16 cellular contexts compared by ENCODE assay signal in genomic region chr4:23837366-23837765, GRCh38. TPM values are rescaled to one million over a fixed set of nuclear protein-coding genes. Genes with fewer than 3 reads are reported as not detected.
"Had no signal": no experiment of that assay in that cellular context is flagged by ENCODE, and none has a peak within 500 bp of the region (broad histone marks: within the 10 kb centered on the region; RNA-seq: fewer than 3 reads in every experiment).

No MANE protein-coding gene starts in this region.

- DNase-seq: effector memory CD4-positive, alpha-beta T cell; kidney glomerular epithelial cell; lower lobe of right lung; midbrain; nucleus accumbens; ovary; spleen; stimulated activated CD4-positive, alpha-beta T cell treated with anti-CD3 and anti-CD28 coated beads, Interleukin-15, amount 100 ng/mL, for 24 hours; stimulated activated CD4-positive, alpha-beta T cell treated with anti-CD3 and anti-CD28 coated beads, Interleukin-1b, Interleukin-23, amount 100 ng/mL, for 48 hours; stimulated activated CD4-positive, alpha-beta T cell treated with anti-CD3 and anti-CD28 coated beads, Interleukin-4, amount 100 ng/mL, for 24 hours; tibial artery; upper lobe of left lung had no signal

- H3K79me2 ChIP-seq: hepatocyte had no signal

- H2AFZ ChIP-seq: hepatocyte, neural progenitor cell had no signal

- H3K27me3 ChIP-seq: hepatocyte, neural progenitor cell, ovary, spleen, tibial artery, upper lobe of left lung had no signal

- H3K9me3 ChIP-seq: lower lobe of right lung, ovary, spleen, tibial artery, upper lobe of left lung had no signal

- H3K36me3 ChIP-seq: lower lobe of right lung, neural progenitor cell, ovary, spleen, tibial artery, upper lobe of left lung had no signal

- FAIRE-seq: endometrium had no signal

- H3K9ac ChIP-seq: neural progenitor cell had no signal

- H3K4me3 ChIP-seq: hepatocyte, lower lobe of right lung, neural progenitor cell, ovary, spleen, tibial artery, upper lobe of left lung had no signal

- H3K4me2 ChIP-seq: hepatocyte, neural progenitor cell had no signal

- H3K4me1 ChIP-seq: lower lobe of right lung, neural progenitor cell, spleen, tibial artery, upper lobe of left lung had no signal

- H3K27ac ChIP-seq: hepatocyte, lower lobe of right lung, neural progenitor cell, ovary, spleen, tibial artery, upper lobe of left lung had no signal

RNA-seq across cellular contexts. Expression of gene PPARGC1A, which starts 52.5 kb away (rescaled TPM):
- total RNA-seq: natural killer cell treated with Interleukin-12 subunit alpha and Interleukin-12 subunit beta and Interleukin-15 and Interleukin-18, amount 100 ng/mL, for 72 hours had no signal
